1 cellular context compared by ENCODE assay signal in the genomic region with DNA sequence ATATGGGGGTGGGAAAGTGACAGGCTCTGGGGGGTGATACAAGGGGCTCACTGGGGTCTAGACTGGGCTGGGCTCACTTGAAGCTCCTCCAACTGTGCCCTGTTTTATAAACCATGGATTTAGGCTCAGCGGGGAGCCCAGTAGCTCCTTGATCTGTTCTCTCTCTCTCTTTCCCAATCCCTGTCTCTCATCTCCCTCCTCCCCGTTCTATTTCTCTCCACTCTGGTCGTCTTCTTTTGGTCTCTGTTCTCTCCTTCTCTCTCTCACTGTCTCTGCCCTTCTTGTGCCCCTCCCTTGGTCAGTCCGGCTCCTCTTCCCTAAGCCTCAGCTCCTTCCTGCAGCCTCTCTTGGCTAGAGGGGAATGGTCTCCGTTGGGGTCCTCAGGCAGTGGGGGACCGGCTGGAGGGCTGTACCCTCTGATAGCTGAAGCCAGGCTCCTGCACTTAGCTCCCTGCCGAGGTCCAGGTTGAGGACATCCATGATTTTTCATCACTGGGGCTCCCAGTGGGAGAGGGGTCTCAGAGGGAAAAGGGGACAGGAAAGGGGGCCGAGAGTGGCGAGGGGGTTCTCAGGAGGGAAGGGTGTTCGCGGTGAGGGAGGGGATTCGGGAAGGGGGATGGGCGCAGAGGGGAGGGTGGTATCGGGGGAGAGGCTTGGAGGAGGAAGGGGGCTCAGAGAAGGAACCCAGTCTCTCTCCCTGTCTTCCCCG.
TF ChIP-seq lines count a peak whose summit lies in the region.

No MANE protein-coding gene starts in this region.

TF ChIP-seq in GM12878, 131 proteins besides CTCF, POLR2A, EP300 and RAD21 (continued from another document):
- TF ChIP-seq FOS (IDR thresholded peaks at IDR 0.05; ENCODE audit: borderline replicate concordance, extremely low read depth, insufficient read length) (no peak), JUND (IDR thresholded peaks at IDR 0.05; ENCODE audit: low read depth, low read length) (no peak), TCF12 (IDR thresholded peaks at IDR 0.05; ENCODE audit: low read depth, low read length) (no peak), RCOR1 (conservative IDR thresholded peaks at IDR 0.05; ENCODE audit: low read depth, low read length) (no peak), USF1 (IDR thresholded peaks at IDR 0.05; ENCODE audit: borderline replicate concordance, extremely low read length, insufficient read depth, low read depth, low read length) (no peak)
- TF ChIP-seq, protein P1, sequence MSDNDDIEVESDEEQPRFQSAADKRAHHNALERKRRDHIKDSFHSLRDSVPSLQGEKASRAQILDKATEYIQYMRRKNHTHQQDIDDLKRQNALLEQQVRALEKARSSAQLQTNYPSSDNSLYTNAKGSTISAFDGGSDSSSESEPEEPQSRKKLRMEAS (IDR thresholded peaks at IDR 0.05; ENCODE audit: low read depth, low read length), result no peak
- TF ChIP-seq, protein P2, sequence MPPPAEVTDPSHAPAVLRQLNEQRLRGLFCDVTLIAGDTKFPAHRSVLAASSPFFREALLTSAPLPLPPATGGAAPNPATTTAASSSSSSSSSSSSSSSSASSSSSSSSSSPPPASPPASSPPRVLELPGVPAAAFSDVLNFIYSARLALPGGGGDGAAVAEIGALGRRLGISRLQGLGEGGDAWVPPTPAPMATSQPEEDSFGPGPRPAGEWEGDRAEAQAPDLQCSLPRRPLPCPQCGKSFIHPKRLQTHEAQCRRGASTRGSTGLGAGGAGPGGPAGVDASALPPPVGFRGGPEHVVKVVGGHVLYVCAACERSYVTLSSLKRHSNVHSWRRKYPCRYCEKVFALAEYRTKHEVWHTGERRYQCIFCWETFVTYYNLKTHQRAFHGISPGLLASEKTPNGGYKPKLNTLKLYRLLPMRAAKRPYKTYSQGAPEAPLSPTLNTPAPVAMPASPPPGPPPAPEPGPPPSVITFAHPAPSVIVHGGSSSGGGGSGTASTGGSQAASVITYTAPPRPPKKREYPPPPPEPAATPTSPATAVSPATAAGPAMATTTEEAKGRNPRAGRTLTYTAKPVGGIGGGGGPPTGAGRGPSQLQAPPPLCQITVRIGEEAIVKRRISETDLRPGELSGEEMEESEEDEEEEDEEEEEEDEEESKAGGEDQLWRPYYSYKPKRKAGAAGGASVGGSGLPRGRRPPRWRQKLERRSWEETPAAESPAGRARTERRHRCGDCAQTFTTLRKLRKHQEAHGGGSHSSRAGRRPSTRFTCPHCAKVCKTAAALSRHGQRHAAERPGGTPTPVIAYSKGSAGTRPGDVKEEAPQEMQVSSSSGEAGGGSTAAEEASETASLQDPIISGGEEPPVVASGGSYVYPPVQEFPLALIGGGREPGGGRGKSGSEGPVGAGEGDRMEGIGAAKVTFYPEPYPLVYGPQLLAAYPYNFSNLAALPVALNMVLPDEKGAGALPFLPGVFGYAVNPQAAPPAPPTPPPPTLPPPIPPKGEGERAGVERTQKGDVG (CRISPR knock-in tag; IDR thresholded peaks at IDR 0.05), result no peak
